ENCODE assay signal across 1 cellular context in the genomic region with DNA sequence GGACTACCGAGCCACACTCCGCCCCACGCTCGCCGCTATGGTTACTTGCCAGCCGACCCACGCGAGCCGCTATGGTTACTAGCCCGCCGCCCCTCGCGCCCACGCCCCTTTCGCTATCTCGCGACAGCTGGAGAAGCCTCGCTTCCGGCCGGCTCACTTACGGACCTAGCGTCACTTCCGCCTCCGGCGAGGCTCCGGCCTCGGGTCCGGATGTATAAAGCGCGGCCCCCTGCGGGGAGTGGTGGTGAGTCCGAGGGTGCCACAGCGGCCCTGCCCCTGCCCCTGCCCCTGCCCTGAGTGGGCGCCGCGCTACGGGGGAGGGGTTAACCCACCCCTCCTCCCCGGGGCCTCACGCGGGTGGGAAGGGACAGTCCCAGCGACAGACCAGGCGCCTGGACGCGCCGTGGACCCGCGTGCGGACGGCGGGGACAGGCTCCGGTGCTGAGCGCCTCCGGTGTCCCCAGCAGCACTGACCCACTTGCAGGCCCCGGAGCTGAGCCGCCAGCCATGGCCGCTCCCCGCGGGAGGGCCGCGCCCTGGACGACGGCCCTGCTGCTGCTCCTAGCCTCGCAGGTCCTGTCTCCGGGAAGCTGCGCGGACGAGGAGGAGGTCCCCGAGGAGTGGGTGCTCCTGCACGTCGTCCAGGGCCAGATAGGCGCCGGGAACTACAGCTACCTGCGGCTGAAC.
TF ChIP-seq lines count a peak whose summit lies in the region.

A gene (plus strand): TSS at position 174 of the 687 bp plus-strand sequence. CDS start 334 bp downstream, at position 508.
A gene (minus strand): TSS at position 77 of the 687 bp plus-strand sequence. CDS start 13,024 bp downstream, outside the sequence.

TF ChIP-seq in K562, 482 proteins besides CTCF, POLR2A, EP300 and RAD21 (continued from another document and continues in another):
- no peak for TF ChIP-seq PHF21A (IDR thresholded peaks at IDR 0.05; ENCODE audit: borderline replicate concordance, low read depth)
- peak; percentile 83 for TF ChIP-seq ATF7 (IDR thresholded peaks at IDR 0.05)
- peak; percentile 99 for TF ChIP-seq RBFOX2 (IDR thresholded peaks at IDR 0.05; ENCODE audit: low read depth, low read length)
- peak; percentile 40; the same call in 1 of the 2 replicates for TF ChIP-seq JUN (IDR thresholded peaks at IDR 0.05; ENCODE audit: borderline replicate concordance, low read depth, low read length)
- TF ChIP-seq JUN (CRISPR knock-in tag; IDR thresholded peaks at IDR 0.05; ENCODE audit: borderline replicate concordance), result no peak; the same call in 1 of the 2 replicates
- TF ChIP-seq, protein P1, sequence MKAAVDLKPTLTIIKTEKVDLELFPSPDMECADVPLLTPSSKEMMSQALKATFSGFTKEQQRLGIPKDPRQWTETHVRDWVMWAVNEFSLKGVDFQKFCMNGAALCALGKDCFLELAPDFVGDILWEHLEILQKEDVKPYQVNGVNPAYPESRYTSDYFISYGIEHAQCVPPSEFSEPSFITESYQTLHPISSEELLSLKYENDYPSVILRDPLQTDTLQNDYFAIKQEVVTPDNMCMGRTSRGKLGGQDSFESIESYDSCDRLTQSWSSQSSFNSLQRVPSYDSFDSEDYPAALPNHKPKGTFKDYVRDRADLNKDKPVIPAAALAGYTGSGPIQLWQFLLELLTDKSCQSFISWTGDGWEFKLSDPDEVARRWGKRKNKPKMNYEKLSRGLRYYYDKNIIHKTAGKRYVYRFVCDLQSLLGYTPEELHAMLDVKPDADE (conservative IDR thresholded peaks at IDR 0.05; ENCODE audit: control insufficient read depth, low read depth, low read length), result peak; percentile 78; the same call in 1 of the 2 replicates
- TF ChIP-seq, protein P2, sequence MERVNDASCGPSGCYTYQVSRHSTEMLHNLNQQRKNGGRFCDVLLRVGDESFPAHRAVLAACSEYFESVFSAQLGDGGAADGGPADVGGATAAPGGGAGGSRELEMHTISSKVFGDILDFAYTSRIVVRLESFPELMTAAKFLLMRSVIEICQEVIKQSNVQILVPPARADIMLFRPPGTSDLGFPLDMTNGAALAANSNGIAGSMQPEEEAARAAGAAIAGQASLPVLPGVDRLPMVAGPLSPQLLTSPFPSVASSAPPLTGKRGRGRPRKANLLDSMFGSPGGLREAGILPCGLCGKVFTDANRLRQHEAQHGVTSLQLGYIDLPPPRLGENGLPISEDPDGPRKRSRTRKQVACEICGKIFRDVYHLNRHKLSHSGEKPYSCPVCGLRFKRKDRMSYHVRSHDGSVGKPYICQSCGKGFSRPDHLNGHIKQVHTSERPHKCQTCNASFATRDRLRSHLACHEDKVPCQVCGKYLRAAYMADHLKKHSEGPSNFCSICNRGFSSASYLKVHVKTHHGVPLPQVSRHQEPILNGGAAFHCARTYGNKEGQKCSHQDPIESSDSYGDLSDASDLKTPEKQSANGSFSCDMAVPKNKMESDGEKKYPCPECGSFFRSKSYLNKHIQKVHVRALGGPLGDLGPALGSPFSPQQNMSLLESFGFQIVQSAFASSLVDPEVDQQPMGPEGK (CRISPR knock-in tag; IDR thresholded peaks at IDR 0.05; ENCODE audit: borderline replicate concordance), result peak; percentile 63; the same call in 1 of the 2 replicates
- TF ChIP-seq, protein P3, sequence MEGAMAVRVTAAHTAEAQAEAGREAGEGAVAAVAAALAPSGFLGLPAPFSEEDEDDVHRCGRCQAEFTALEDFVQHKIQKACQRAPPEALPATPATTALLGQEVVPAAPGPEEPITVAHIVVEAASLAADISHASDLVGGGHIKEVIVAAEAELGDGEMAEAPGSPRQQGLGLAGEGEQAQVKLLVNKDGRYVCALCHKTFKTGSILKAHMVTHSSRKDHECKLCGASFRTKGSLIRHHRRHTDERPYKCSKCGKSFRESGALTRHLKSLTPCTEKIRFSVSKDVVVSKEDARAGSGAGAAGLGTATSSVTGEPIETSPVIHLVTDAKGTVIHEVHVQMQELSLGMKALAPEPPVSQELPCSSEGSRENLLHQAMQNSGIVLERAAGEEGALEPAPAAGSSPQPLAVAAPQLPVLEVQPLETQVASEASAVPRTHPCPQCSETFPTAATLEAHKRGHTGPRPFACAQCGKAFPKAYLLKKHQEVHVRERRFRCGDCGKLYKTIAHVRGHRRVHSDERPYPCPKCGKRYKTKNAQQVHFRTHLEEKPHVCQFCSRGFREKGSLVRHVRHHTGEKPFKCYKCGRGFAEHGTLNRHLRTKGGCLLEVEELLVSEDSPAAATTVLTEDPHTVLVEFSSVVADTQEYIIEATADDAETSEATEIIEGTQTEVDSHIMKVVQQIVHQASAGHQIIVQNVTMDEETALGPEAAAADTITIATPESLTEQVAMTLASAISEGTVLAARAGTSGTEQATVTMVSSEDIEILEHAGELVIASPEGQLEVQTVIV (CRISPR knock-in tag; IDR thresholded peaks at IDR 0.05; ENCODE audit: borderline replicate concordance), result peak; percentile 88
- peak; percentile 98 for TF ChIP-seq GABPA (tag; conservative IDR thresholded peaks at IDR 0.05; ENCODE audit: low read depth)
- no peak for TF ChIP-seq POU5F1 (IDR thresholded peaks at IDR 0.05; ENCODE audit: borderline replicate concordance, low read depth, low read length, partially characterized antibody)
- TF ChIP-seq KLF6 (CRISPR knock-in tag; IDR thresholded peaks at IDR 0.05; ENCODE audit: borderline replicate concordance), result 0 out of 2 replicates have a peak, but pooled peaks have one; percentile 18
- no peak for TF ChIP-seq SMARCB1 (IDR thresholded peaks at IDR 0.05; ENCODE audit: insufficient read length, low read depth)
- no peak for TF ChIP-seq ZNF668 (CRISPR knock-in tag; IDR thresholded peaks at IDR 0.05)
- TF ChIP-seq SRSF1 (IDR thresholded peaks at IDR 0.05; ENCODE audit: low read depth, low read length), result no peak
- 0 out of 4 replicates have a peak, but pooled peaks of 1 of the 2 experiments have one; percentile 39 for TF ChIP-seq SRF (CRISPR knock-in tag; IDR thresholded peaks at IDR 0.05)
- peak; percentile 92 for TF ChIP-seq ARHGAP35 (IDR thresholded peaks at IDR 0.05; ENCODE audit: partially characterized antibody)
- TF ChIP-seq PCBP1 (IDR thresholded peaks at IDR 0.05; ENCODE audit: low read depth, low read length, poor library complexity, severe bottlenecking), result peak; percentile 83
- peak; percentile 5; the same call in 1 of the 2 replicates for TF ChIP-seq ERF (CRISPR knock-in tag; IDR thresholded peaks at IDR 0.05)
- peak; percentile 85 for TF ChIP-seq NEUROD1 (IDR thresholded peaks at IDR 0.05; ENCODE audit: borderline replicate concordance, low read depth, low read length, partially characterized antibody)
- peak; percentile 45; the same call in 1 of the 2 replicates for TF ChIP-seq POLR2AphosphoS2 (IDR thresholded peaks at IDR 0.05; ENCODE audit: low read length)
- peak; percentile 60; the same call in 1 of the 2 replicates for TF ChIP-seq ZNF583 (CRISPR knock-in tag; IDR thresholded peaks at IDR 0.05)
- TF ChIP-seq PHF20 (IDR thresholded peaks at IDR 0.05; ENCODE audit: partially characterized antibody), result peak; percentile 85
- TF ChIP-seq, protein P4, sequence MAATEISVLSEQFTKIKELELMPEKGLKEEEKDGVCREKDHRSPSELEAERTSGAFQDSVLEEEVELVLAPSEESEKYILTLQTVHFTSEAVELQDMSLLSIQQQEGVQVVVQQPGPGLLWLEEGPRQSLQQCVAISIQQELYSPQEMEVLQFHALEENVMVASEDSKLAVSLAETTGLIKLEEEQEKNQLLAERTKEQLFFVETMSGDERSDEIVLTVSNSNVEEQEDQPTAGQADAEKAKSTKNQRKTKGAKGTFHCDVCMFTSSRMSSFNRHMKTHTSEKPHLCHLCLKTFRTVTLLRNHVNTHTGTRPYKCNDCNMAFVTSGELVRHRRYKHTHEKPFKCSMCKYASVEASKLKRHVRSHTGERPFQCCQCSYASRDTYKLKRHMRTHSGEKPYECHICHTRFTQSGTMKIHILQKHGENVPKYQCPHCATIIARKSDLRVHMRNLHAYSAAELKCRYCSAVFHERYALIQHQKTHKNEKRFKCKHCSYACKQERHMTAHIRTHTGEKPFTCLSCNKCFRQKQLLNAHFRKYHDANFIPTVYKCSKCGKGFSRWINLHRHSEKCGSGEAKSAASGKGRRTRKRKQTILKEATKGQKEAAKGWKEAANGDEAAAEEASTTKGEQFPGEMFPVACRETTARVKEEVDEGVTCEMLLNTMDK (IDR thresholded peaks at IDR 0.05; ENCODE audit: borderline replicate concordance, insufficient read depth, low read depth, low read length, poor library complexity, severe bottlenecking), result peak; percentile 88
- TF ChIP-seq POLR2B (IDR thresholded peaks at IDR 0.05; ENCODE audit: low read depth, partially characterized antibody), result peak; percentile 91
- peak; percentile 38; the same call in 1 of the 2 replicates for TF ChIP-seq HMG20B (CRISPR knock-in tag; IDR thresholded peaks at IDR 0.05)
- peak; percentile 78; the same call in 1 of the 2 replicates for TF ChIP-seq GATAD2B (IDR thresholded peaks at IDR 0.05; ENCODE audit: borderline replicate concordance)
- peak; percentile 98; the same call in 1 of the 2 replicates for TF ChIP-seq KLF13 (tag; IDR thresholded peaks at IDR 0.05; ENCODE audit: borderline replicate concordance, low read depth)
- TF ChIP-seq, protein P5, sequence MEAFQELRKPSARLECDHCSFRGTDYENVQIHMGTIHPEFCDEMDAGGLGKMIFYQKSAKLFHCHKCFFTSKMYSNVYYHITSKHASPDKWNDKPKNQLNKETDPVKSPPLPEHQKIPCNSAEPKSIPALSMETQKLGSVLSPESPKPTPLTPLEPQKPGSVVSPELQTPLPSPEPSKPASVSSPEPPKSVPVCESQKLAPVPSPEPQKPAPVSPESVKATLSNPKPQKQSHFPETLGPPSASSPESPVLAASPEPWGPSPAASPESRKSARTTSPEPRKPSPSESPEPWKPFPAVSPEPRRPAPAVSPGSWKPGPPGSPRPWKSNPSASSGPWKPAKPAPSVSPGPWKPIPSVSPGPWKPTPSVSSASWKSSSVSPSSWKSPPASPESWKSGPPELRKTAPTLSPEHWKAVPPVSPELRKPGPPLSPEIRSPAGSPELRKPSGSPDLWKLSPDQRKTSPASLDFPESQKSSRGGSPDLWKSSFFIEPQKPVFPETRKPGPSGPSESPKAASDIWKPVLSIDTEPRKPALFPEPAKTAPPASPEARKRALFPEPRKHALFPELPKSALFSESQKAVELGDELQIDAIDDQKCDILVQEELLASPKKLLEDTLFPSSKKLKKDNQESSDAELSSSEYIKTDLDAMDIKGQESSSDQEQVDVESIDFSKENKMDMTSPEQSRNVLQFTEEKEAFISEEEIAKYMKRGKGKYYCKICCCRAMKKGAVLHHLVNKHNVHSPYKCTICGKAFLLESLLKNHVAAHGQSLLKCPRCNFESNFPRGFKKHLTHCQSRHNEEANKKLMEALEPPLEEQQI (IDR thresholded peaks at IDR 0.05), result no peak
- no peak for TF ChIP-seq ASH1L (IDR thresholded peaks at IDR 0.05; ENCODE audit: borderline replicate concordance, low read depth, partially characterized antibody)
- TF ChIP-seq RB1 (IDR thresholded peaks at IDR 0.05; ENCODE audit: low read depth), result peak; percentile 52
- peak; percentile 68 for TF ChIP-seq CTBP1 (IDR thresholded peaks at IDR 0.05; ENCODE audit: borderline replicate concordance)
- TF ChIP-seq MTA1 (IDR thresholded peaks at IDR 0.05; ENCODE audit: borderline replicate concordance), result peak; percentile 63
- no peak for TF ChIP-seq WHSC1 (IDR thresholded peaks at IDR 0.05; ENCODE audit: low read length)
- TF ChIP-seq, protein P6, sequence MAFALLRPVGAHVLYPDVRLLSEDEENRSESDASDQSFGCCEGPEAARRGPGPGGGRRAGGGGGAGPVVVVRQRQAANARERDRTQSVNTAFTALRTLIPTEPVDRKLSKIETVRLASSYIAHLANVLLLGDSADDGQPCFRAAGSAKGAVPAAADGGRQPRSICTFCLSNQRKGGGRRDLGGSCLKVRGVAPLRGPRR (CRISPR knock-in tag; IDR thresholded peaks at IDR 0.05), result no peak
- TF ChIP-seq, protein P7, sequence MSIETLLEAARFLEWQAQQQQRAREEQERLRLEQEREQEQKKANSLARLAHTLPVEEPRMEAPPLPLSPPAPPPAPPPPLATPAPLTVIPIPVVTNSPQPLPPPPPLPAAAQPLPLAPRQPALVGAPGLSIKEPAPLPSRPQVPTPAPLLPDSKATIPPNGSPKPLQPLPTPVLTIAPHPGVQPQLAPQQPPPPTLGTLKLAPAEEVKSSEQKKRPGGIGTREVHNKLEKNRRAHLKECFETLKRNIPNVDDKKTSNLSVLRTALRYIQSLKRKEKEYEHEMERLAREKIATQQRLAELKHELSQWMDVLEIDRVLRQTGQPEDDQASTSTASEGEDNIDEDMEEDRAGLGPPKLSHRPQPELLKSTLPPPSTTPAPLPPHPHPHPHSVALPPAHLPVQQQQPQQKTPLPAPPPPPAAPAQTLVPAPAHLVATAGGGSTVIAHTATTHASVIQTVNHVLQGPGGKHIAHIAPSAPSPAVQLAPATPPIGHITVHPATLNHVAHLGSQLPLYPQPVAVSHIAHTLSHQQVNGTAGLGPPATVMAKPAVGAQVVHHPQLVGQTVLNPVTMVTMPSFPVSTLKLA (conservative IDR thresholded peaks at IDR 0.05), result peak; percentile 92 to 96
- 0 out of 2 replicates have a peak, but pooled peaks have one; percentile 57 for TF ChIP-seq FOXK1 (CRISPR knock-in tag; IDR thresholded peaks at IDR 0.05; ENCODE audit: borderline replicate concordance)
- TF ChIP-seq ZKSCAN8 (CRISPR knock-in tag; IDR thresholded peaks at IDR 0.05), result no peak
- peak; percentile 81; the same call in 1 of the 2 replicates for TF ChIP-seq HDAC2 (IDR thresholded peaks at IDR 0.05)
- 0 out of 2 replicates have a peak, but pooled peaks have one; percentile 14 for TF ChIP-seq KDM2B (CRISPR knock-in tag; IDR thresholded peaks at IDR 0.05)
- peak; percentile 85 for TF ChIP-seq C11orf30 (IDR thresholded peaks at IDR 0.05; ENCODE audit: low read depth)
- 0 out of 4 replicates have a peak, but pooled peaks of 1 of the 2 experiments have one; percentile 34 for TF ChIP-seq TRIM24 (IDR thresholded peaks at IDR 0.05)
- peak; percentile 92 for TF ChIP-seq KLF1 (tag; IDR thresholded peaks at IDR 0.05)
- TF ChIP-seq ZNF274 (IDR thresholded peaks at IDR 0.05; ENCODE audit: borderline replicate concordance, low read depth, low read length), result no peak; the same call in 1 of the 2 replicates
- peak; percentile 97 for TF ChIP-seq SUPT5H (IDR thresholded peaks at IDR 0.05)
- no peak for TF ChIP-seq ZNF445 (CRISPR knock-in tag; IDR thresholded peaks at IDR 0.05; ENCODE audit: low read depth)
- TF ChIP-seq CHCHD3 (CRISPR knock-in tag; IDR thresholded peaks at IDR 0.05), result no peak; the same call in 1 of the 2 replicates
- TF ChIP-seq, protein P8, sequence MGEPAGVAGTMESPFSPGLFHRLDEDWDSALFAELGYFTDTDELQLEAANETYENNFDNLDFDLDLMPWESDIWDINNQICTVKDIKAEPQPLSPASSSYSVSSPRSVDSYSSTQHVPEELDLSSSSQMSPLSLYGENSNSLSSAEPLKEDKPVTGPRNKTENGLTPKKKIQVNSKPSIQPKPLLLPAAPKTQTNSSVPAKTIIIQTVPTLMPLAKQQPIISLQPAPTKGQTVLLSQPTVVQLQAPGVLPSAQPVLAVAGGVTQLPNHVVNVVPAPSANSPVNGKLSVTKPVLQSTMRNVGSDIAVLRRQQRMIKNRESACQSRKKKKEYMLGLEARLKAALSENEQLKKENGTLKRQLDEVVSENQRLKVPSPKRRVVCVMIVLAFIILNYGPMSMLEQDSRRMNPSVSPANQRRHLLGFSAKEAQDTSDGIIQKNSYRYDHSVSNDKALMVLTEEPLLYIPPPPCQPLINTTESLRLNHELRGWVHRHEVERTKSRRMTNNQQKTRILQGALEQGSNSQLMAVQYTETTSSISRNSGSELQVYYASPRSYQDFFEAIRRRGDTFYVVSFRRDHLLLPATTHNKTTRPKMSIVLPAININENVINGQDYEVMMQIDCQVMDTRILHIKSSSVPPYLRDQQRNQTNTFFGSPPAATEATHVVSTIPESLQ (CRISPR knock-in tag; IDR thresholded peaks at IDR 0.05), result peak; percentile 30; the same call in 1 of the 2 replicates
- no peak for TF ChIP-seq SREBF2 (CRISPR knock-in tag; IDR thresholded peaks at IDR 0.05)
- TF ChIP-seq MYNN (IDR thresholded peaks at IDR 0.05), result peak; percentile 77; the same call in 1 of the 2 replicates
- no peak for TF ChIP-seq MYNN (CRISPR knock-in tag; IDR thresholded peaks at IDR 0.05)
